In the genomic region with DNA sequence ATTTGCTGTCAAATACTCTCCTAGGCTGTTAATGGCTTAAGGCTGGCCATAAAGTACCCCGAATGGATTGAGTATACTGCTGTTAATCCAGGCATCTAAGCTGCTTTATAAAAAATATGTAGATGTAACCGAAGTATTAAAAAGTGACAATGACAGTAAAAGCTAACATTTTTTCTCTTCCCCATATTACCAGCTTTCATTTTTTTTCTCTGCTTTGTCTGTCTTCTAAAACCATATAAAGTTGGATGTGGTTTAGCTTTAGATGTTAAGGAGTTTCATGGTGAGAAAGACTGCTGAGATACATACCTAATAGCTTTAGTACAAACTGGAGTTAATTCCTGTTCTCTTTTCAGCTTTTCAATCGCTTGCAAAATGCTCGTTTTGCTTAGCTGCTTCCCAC, we compare ENCODE assay signal across 8 cellular contexts. TPM values are rescaled to one million over a fixed set of nuclear protein-coding genes. Genes with fewer than 3 reads are reported as not detected.
DNase-seq lines count a peak whose midpoint lies in the region; ATAC-seq and TF ChIP-seq lines count a peak whose summit lies in the region.

No MANE protein-coding gene starts in this region.

- peak overlapping the region; percentile 53 for H3K9ac ChIP-seq in iPS-18a (ENCODE audit: low read length)

- H3K36me3 ChIP-seq in iPS-18a (ENCODE audit: control insufficient read depth, low read depth, low read length) (no peaks in the 10 kb centered on the region), stomach (no peaks in the 10 kb centered on the region)

- 3 to 10% (median 4%) methylated on average over 4 of the region's 4 CpGs for WGBS in stomach, 5 donors

- H3K27ac Mint-ChIP-seq in activated CD4-positive, alpha-beta memory T cell treated with anti-CD3 and anti-CD28 coated beads for 36 hours = peak overlapping the region; percentile 98

- ATAC-seq in GM18861 (IDR thresholded peaks at IDR 0.05; ENCODE audit: unreplicated experiment) = no peak

- H3K36me3 Mint-ChIP-seq in activated CD4-positive, alpha-beta memory T cell treated with anti-CD3 and anti-CD28 coated beads for 36 hours = peaks cover 4% of the 10 kb centered on the region

- intact Hi-C loops in activated CD4-positive, alpha-beta memory T cell treated with anti-CD3 and anti-CD28 coated beads for 36 hours (cut with micrococcal nuclease) = loop anchor here (2.0 to 10.0 kb wide), 4 partner anchors 225 to 808 kb away; a partner anchor contains a TSS
- intact Hi-C loops in stomach (cut with DNase I; ENCODE audit: low total_unique reads) = no loop called here

- peaks cover 53% of the 10 kb centered on the region for H3K4me1 Mint-ChIP-seq in activated CD4-positive, alpha-beta memory T cell treated with anti-CD3 and anti-CD28 coated beads for 36 hours (ENCODE audit: low read depth)

- H3K27ac ChIP-seq in iPS-18a (ENCODE audit: low read length) = no peak overlapping the region
- peak overlapping the region; percentile 81 to 94 (median 92) for H3K27ac ChIP-seq in stomach

- no peaks in the 10 kb centered on the region for H3K27me3 Mint-ChIP-seq in activated CD4-positive, alpha-beta memory T cell treated with anti-CD3 and anti-CD28 coated beads for 36 hours

- no peaks in the 10 kb centered on the region for H3K9me3 Mint-ChIP-seq in activated CD4-positive, alpha-beta memory T cell treated with anti-CD3 and anti-CD28 coated beads for 36 hours

- TF ChIP-seq EP300 in stomach (IDR thresholded peaks at IDR 0.05) = no peak

- H3K27me3 ChIP-seq in iPS-18a (ENCODE audit: control insufficient read depth, insufficient read depth, low read length) (no peaks in the 10 kb centered on the region), stomach (no peaks in the 10 kb centered on the region)

- peak; percentile 40 for DNase-seq in NCI-H1092 treated with DMSO at 0.1 percent for 48 hours (lab: John Stamatoyannopoulos, UW)
- no peak for DNase-seq in NCI-H1092 (lab: John Stamatoyannopoulos, UW)
- DNase-seq in activated CD4-positive, alpha-beta memory T cell treated with anti-CD3 and anti-CD28 coated beads for 36 hours = no peak
- no peak for DNase-seq in stomach
- no peak for DNase-seq in amygdala (lab: John Stamatoyannopoulos, UW)
- DNase-seq in activated gamma-delta T cell (lab: John Stamatoyannopoulos, UW) = no peak

- H3K9me3 ChIP-seq in iPS-18a (ENCODE audit: control insufficient read depth, low read depth, low read length) = no peaks in the 10 kb centered on the region
- H3K9me3 ChIP-seq in stomach = no peaks in the 10 kb centered on the region

- CTCF ChIA-PET in activated CD4-positive, alpha-beta memory T cell treated with anti-CD3 and anti-CD28 coated beads for 36 hours (lab: Charles Lee) = interaction anchor here (0.8 to 1.2 kb wide), 2 partner anchors 120 to 323 kb away, joined by 3 read pairs; no protein-coding TSS in a partner anchor

- H3K4me1 ChIP-seq in iPS-18a (ENCODE audit: control insufficient read depth, low read depth, low read length) (peaks cover 17% of the 10 kb centered on the region), stomach (peaks cover 7 to 49% (median 39%) of the 10 kb centered on the region in 4 donors)

- POLR2A ChIA-PET in activated CD4-positive, alpha-beta memory T cell treated with anti-CD3 and anti-CD28 coated beads for 36 hours (lab: Charles Lee) = interaction anchor here (0.6 to 6.2 kb wide), 10 partner anchors 76 to 814 kb away, joined by 3 to 88 read pairs (median 4); no protein-coding TSS in a partner anchor

- H3K4me3 ChIP-seq in iPS-18a (ENCODE audit: low read length) = peak overlapping the region; percentile 76
- H3K4me3 ChIP-seq in stomach = peak overlapping the region; percentile 83 to 94 (median 91)

- H3K4me3 Mint-ChIP-seq in activated CD4-positive, alpha-beta memory T cell treated with anti-CD3 and anti-CD28 coated beads for 36 hours = peak overlapping the region; percentile 98

- no peak for TF ChIP-seq POLR2A in stomach (IDR thresholded peaks at IDR 0.05)

- TF ChIP-seq CTCF in stomach (IDR thresholded peaks at IDR 0.05) = no peak

RNA-seq across cellular contexts. Expression of a gene that starts 0.8 kb away (rescaled TPM):
- 10 to 100 TPM; 36.6 to 37.8 TPM for total RNA-seq in activated CD4-positive, alpha-beta memory T cell treated with anti-CD3 and anti-CD28 coated beads for 36 hours
- total RNA-seq in stomach = 10 to 100 TPM; 13.4 to 58.0 (median 30.0) TPM
- polyA plus RNA-seq in stomach = 1 to 10 TPM; 2.8 to 6.1 (median 4.8) TPM
